In genomic region chr6:75283907-75284284, GRCh38 we compare ENCODE assay signal across 8 cellular contexts. TPM values are rescaled to one million over a fixed set of nuclear protein-coding genes. Genes with fewer than 3 reads are reported as not detected.
DNase-seq lines count a peak whose midpoint lies in the region; ATAC-seq, FAIRE-seq and TF ChIP-seq lines count a peak whose summit lies in the region.

No MANE protein-coding gene starts in this region.

- H4K91ac ChIP-seq in mesenchymal stem cell (ENCODE audit: low read length): no peak overlapping the region

- no peaks in the 10 kb centered on the region for H3K36me3 Mint-ChIP-seq in osteocyte (ENCODE audit: unreplicated experiment)

- H3K18ac ChIP-seq in mesenchymal stem cell (ENCODE audit: low read depth in 1 of 2, low read length in 2 of 2): peak overlapping the region; percentile 90 to 91

- ATAC-seq in HG03565 (IDR thresholded peaks at IDR 0.05; ENCODE audit: unreplicated experiment): no peak

- peak overlapping the region in 1 of 2 experiments; percentile 44 for H3K14ac ChIP-seq in mesenchymal stem cell (ENCODE audit: low read length in 2 of 2)

- no peak overlapping the region for H2BK120ac ChIP-seq in mesenchymal stem cell (ENCODE audit: low read depth, low read length)

- peaks cover 30% of the 10 kb centered on the region for H3K4me1 Mint-ChIP-seq in osteocyte (ENCODE audit: unreplicated experiment)

- H3K4me2 ChIP-seq in mesenchymal stem cell (ENCODE audit: low read length, poor library complexity, severe bottlenecking): peak overlapping the region; percentile 20

- H3K27ac ChIP-seq in A673 (ENCODE audit: low read depth, low read length, poor library complexity, severe bottlenecking) (peak overlapping the region; percentile 85), mesenchymal stem cell (ENCODE audit: low read length, poor library complexity, severe bottlenecking) (peak overlapping the region; percentile 68)

- H3K9ac ChIP-seq in mesenchymal stem cell (ENCODE audit: low read length): peak overlapping the region; percentile 98

- no peak overlapping the region for H2BK12ac ChIP-seq in mesenchymal stem cell (ENCODE audit: low read length in 2 of 2)

- DNase-seq in A673 (ENCODE audit: low spot score): no peak
- no peak for DNase-seq in HFF-Myc (ENCODE audit: extremely low read depth, low read depth)
- no peak for DNase-seq in astrocyte of the spinal cord (ENCODE audit: low read depth, low spot score)
- no peak for DNase-seq in mesenchymal stem cell
- no peak for DNase-seq in frontal cortex (ENCODE audit: low spot score in 2 of 2)
- DNase-seq in NCI-H2171 (lab: John Stamatoyannopoulos, UW): no peak
- DNase-seq in osteocyte (ENCODE audit: extremely low spot score, unreplicated experiment): no peak

- H2BK5ac ChIP-seq in mesenchymal stem cell (ENCODE audit: low read depth, low read length, poor library complexity, severe bottlenecking): no peak overlapping the region

- H3K27me3 Mint-ChIP-seq in osteocyte (ENCODE audit: unreplicated experiment): no peaks in the 10 kb centered on the region

- intact Hi-C loops in A673 (cut with micrococcal nuclease; ENCODE audit: unreplicated experiment): no loop called here

- H2BK15ac ChIP-seq in mesenchymal stem cell (ENCODE audit: low read depth, poor library complexity, severe bottlenecking): no peak overlapping the region

- no peak overlapping the region for H3K4me3 Mint-ChIP-seq in osteocyte (ENCODE audit: unreplicated experiment)

- peaks cover 38% of the 10 kb centered on the region for H3K4me1 ChIP-seq in A673 (ENCODE audit: insufficient read depth, low read length, poor library complexity, severe bottlenecking)
- peaks cover 3% of the 10 kb centered on the region for H3K4me1 ChIP-seq in mesenchymal stem cell (ENCODE audit: control insufficient read depth, insufficient read depth, low read depth, low read length)

- peak overlapping the region; percentile 78 for H2AFZ ChIP-seq in mesenchymal stem cell (ENCODE audit: low read depth, low read length)

- H3K9me3 ChIP-seq in A673 (ENCODE audit: low read depth, low read length, poor library complexity, severe bottlenecking) (no peaks in the 10 kb centered on the region), mesenchymal stem cell (ENCODE audit: control insufficient read depth, low read length) (no peaks in the 10 kb centered on the region)

- H4K8ac ChIP-seq in mesenchymal stem cell (ENCODE audit: low read length): no peak overlapping the region

- peak overlapping the region in 1 of 2 experiments; percentile 89 for H3K23ac ChIP-seq in mesenchymal stem cell (ENCODE audit: low read length in 2 of 2)

- WGBS in mesenchymal stem cell: 1% methylated on average over 10 of the region's 10 CpGs

- no peak overlapping the region for H3K27ac Mint-ChIP-seq in osteocyte (ENCODE audit: unreplicated experiment)

- H3K36me3 ChIP-seq in A673 (ENCODE audit: insufficient read depth, low read length, poor library complexity, severe bottlenecking) (no peaks in the 10 kb centered on the region), mesenchymal stem cell (ENCODE audit: control insufficient read depth in 1 of 2, insufficient read depth in 2 of 2, low read depth in 1 of 2, low read length in 2 of 2) (no peaks in the 10 kb centered on the region)

- H3K9me3 Mint-ChIP-seq in osteocyte (ENCODE audit: unreplicated experiment): no peaks in the 10 kb centered on the region

- H3K4me3 ChIP-seq in A673 (ENCODE audit: low read depth, low read length, poor library complexity, severe bottlenecking) (peak overlapping the region; percentile 97), HFF-Myc (replicated peaks; ENCODE audit: low read depth, low read length) (peak overlapping the region; percentile 69), astrocyte of the spinal cord (ENCODE audit: low read depth, low read length) (peak overlapping the region; percentile 98), mesenchymal stem cell (ENCODE audit: insufficient read depth in 1 of 2, low read depth in 1 of 2, low read length in 2 of 2) (peak overlapping the region; percentile 86 to 99)

- no peak for FAIRE-seq in frontal cortex (lab: Jason Lieb, UNC)

- H2AK5ac ChIP-seq in mesenchymal stem cell (ENCODE audit: low read length, severe bottlenecking): no peak overlapping the region

- TF ChIP-seq CTCF in A673 (conservative IDR thresholded peaks at IDR 0.05; ENCODE audit: low read depth, low read length) (no peak), HFF-Myc (IDR thresholded peaks at IDR 0.05; ENCODE audit: low read depth, low read length, missing control alignments) (no peak), astrocyte of the spinal cord (IDR thresholded peaks at IDR 0.05; ENCODE audit: low read depth, low read length) (no peak), osteocyte (IDR thresholded peaks at IDR 0.05) (no peak)

- no peaks in the 10 kb centered on the region for H3K27me3 ChIP-seq in A673 (replicated peaks; ENCODE audit: insufficient read depth, low read depth, low read length, poor library complexity)
- H3K27me3 ChIP-seq in mesenchymal stem cell (ENCODE audit: control insufficient read depth in 1 of 2, insufficient read depth in 1 of 2, low read length in 2 of 2): no peaks in the 10 kb centered on the region

- POLR2A ChIA-PET in A673 (lab: Charles Lee; ENCODE audit: low non-redundant PET): interaction anchor here (0.6 kb wide), 1 partner anchor 317 kb away, joined by 4 read pairs; no protein-coding TSS in a partner anchor

- H3K4ac ChIP-seq in mesenchymal stem cell (ENCODE audit: low read depth in 1 of 2, low read length in 2 of 2): peak overlapping the region; percentile 61 to 87

- CTCF ChIA-PET in A673 (lab: Charles Lee): no interaction called here

- H3K79me1 ChIP-seq in mesenchymal stem cell (replicated peaks; ENCODE audit: low read length, poor library complexity, severe bottlenecking): peaks cover 4% of the 10 kb centered on the region

- no TSS peak for BruUV-seq in A673 (replicated peaks; lab: Mats Ljungman, UMichigan)

- in situ Hi-C loops in astrocyte of the spinal cord (cut with HindIII; ENCODE audit: low sequenced_read_pairs): no loop called here

RNA-seq across cellular contexts. Expression of gene TMEM30A, which starts 0.7 kb away (rescaled TPM):
- total RNA-seq in A673 (2021) (54.2 and 63.9 TPM in 2 replicates), frontal cortex (167 TPM), osteocyte (112 and 127 TPM in 2 replicates)
- polyA plus RNA-seq in mesenchymal stem cell (2013, experiment 1 of 2): 154 TPM
- polyA plus RNA-seq in mesenchymal stem cell (2013, experiment 2 of 2): 164 TPM

RNA-seq across cellular contexts. Expression of gene COX7A2, which starts 40.3 kb away (rescaled TPM):
- total RNA-seq in A673 (2021) (442 and 451 TPM in 2 replicates), frontal cortex (247 TPM), osteocyte (253 and 267 TPM in 2 replicates)
- polyA plus RNA-seq in mesenchymal stem cell (2013, experiment 1 of 2): 986 TPM
- 1,021 TPM for polyA plus RNA-seq in mesenchymal stem cell (2013, experiment 2 of 2)
